Comparison of ENCODE assay signal across 1 cellular context in genomic region chr12:52977195-52977594, GRCh38.
TF ChIP-seq lines count a peak whose summit lies in the region.

No MANE protein-coding gene starts in this region.

TF ChIP-seq in H1, 55 proteins besides CTCF, POLR2A, EP300 and RAD21:
- TF ChIP-seq BRCA1 (IDR thresholded peaks at IDR 0.05; ENCODE audit: low read depth, low read length) (no peak), TEAD4 (IDR thresholded peaks at IDR 0.05; ENCODE audit: low read depth, low read length) (no peak), ASH2L (IDR thresholded peaks at IDR 0.05; ENCODE audit: low read length) (no peak), HDAC2 (IDR thresholded peaks at IDR 0.05; ENCODE audit: borderline replicate concordance in 1 of 2, low read depth in 2 of 2, low read length in 2 of 2) (no peak)
